In the genomic region with DNA sequence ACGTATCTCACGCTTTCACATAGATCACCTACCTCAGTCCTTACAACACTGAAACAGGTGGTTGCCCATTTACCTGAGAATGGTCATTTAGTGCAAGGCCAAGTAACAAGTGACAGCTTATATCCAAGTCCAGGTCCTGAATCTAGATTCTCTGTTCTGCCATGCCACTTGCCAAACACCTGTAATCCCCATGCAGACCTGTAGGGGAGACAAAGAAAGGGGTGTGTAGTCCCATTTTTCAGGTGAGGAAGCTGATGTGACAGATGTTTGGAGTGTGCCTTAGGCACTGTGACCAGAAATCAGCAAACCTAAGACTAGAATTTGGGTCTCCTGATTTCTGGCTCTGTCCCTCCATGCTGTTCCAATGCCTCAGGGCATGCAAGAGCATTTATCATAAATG, we compare ENCODE assay signal across 21 cellular contexts. TPM values are rescaled to one million over a fixed set of nuclear protein-coding genes. Genes with fewer than 3 reads are reported as not detected.
A peak's percentile ranks its signal among the peaks of the same experiment; 100 is the strongest.
DNase-seq lines count a peak whose midpoint lies in the region; ATAC-seq and TF ChIP-seq lines count a peak whose summit lies in the region.
"Had no signal": no experiment of that assay in that cellular context is flagged by ENCODE, and none has a peak within 500 bp of the region (broad histone marks: within the 10 kb centered on the region; RNA-seq: fewer than 3 reads in every experiment).

No MANE protein-coding gene starts in this region.

- no peak for ATAC-seq in HG02970 (IDR thresholded peaks at IDR 0.05; ENCODE audit: low FRiP score, unreplicated experiment)
- no peak for ATAC-seq in HG03280 (IDR thresholded peaks at IDR 0.05; ENCODE audit: unreplicated experiment)
- ATAC-seq: right cardiac atrium, T-cell had no signal

- no peak for DNase-seq in AG09309 (ENCODE audit: low read depth)
- DNase-seq in H7: peak; percentile 27
- no peak for DNase-seq in WERI-Rb-1
- DNase-seq in foreskin fibroblast: no peak
- DNase-seq in KG1 (lab: John Stamatoyannopoulos, UW): no peak
- no peak for DNase-seq in hepatic stellate cell (ENCODE audit: low spot score)
- DNase-seq: activated CD4-positive, CD25-positive, alpha-beta regulatory T cell treated with anti-CD3 and anti-CD28 coated beads, Interleukin-2, amount 50 U/mL, for 72 hours; activated CD8-positive, alpha-beta memory T cell treated with anti-CD3 and anti-CD28 coated beads, Interleukin-2, amount 50 U/mL, for 48 hours; activated naive CD4-positive, alpha-beta T cell treated with anti-CD3 and anti-CD28 coated beads for 36 hours; dorsolateral prefrontal cortex; GOT3; NCI-H146; NCI-H524 treated with DMSO at 0.1 percent for 48 hours; nephron progenitor cell; right cardiac atrium; T-cell; testis had no signal

- no peaks in the 10 kb centered on the region for H3K9me3 ChIP-seq in WERI-Rb-1 (ENCODE audit: severe bottlenecking)
- H3K9me3 ChIP-seq: testis had no signal

- TF ChIP-seq CTCF in AG09309 (IDR thresholded peaks at IDR 0.05; ENCODE audit: control insufficient read depth, insufficient read depth, low read depth, low read length, missing control alignments) (peak; percentile 21), WERI-Rb-1 (IDR thresholded peaks at IDR 0.05; ENCODE audit: low read depth, low read length) (peak; percentile 26; the same call in 1 of the 2 replicates), foreskin fibroblast (IDR thresholded peaks at IDR 0.05; ENCODE audit: low read depth, low read length) (peak; percentile 10)

- H3K27me3 ChIP-seq in H7 (ENCODE audit: control insufficient read depth, insufficient read depth, low read length): no peaks in the 10 kb centered on the region
- H3K27me3 ChIP-seq in WERI-Rb-1 (ENCODE audit: insufficient read depth, low read depth, severe bottlenecking): no peaks in the 10 kb centered on the region
- H3K27me3 ChIP-seq: dorsolateral prefrontal cortex, testis had no signal

- H3K36me3 ChIP-seq in H7 (replicated peaks; ENCODE audit: control insufficient read depth, insufficient read depth, low read length) (peaks cover 25% of the 10 kb centered on the region), WERI-Rb-1 (peaks cover 51% of the 10 kb centered on the region)

- H3K27ac ChIP-seq in WERI-Rb-1: no peak overlapping the region
- H3K27ac ChIP-seq: dorsolateral prefrontal cortex, KMS-11, testis had no signal

- H3K4me3 ChIP-seq in AG09309 (ENCODE audit: control insufficient read depth, low read depth, low read length): no peak overlapping the region
- H3K4me3 ChIP-seq in H7 (ENCODE audit: insufficient read depth, low read depth, low read length): no peak overlapping the region
- no peak overlapping the region for H3K4me3 ChIP-seq in WERI-Rb-1 (ENCODE audit: low read depth, low read length)
- H3K4me3 ChIP-seq in foreskin fibroblast (ENCODE audit: low read depth in 1 of 2, low read length in 2 of 2): no peak overlapping the region
- H3K4me3 ChIP-seq: dorsolateral prefrontal cortex, lung, testis had no signal

RNA-seq across cellular contexts. Expression of gene ZNF35, which starts 12.7 kb away (rescaled TPM):
- 13.7 and 15.5 TPM in 2 replicates for total RNA-seq in H7 (2014; rRNA removed; shearing (Covaris generic))

RNA-seq across cellular contexts. Expression of gene ZNF197, which starts 36.4 kb away (rescaled TPM):
- total RNA-seq in H7 (2014; rRNA removed; shearing (Covaris generic)): 10.3 and 10.5 TPM in 2 replicates

RNA-seq across cellular contexts. Expression of gene ZNF502, which starts 51.3 kb away (rescaled TPM):
- 0.55 and 0.62 TPM in 2 replicates for total RNA-seq in H7 (2014; rRNA removed; shearing (Covaris generic))
